ENCODE assay signal across 7 cellular contexts in the genomic region with DNA sequence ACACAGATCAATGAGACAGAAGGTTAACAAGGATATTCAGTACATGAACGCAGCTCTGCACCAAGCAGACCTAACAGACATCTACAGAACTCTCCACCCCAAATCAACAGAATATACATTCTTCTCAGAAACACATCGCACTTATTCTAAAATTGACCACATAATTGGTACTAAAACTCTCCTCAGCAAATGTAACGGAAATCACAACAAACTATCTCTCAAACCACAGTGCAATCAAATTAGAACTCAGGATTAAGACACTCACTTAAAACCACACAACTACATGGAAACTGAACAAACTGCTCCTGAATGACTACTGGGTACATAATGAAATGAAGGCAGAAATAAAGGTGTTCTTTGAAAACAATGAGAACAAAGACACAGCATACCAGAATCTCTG.
DNase-seq lines count a peak whose midpoint lies in the region; ATAC-seq and TF ChIP-seq lines count a peak whose summit lies in the region.
"Not testable (repeated sequence)": the region's sequence is repeated elsewhere in the genome, so short reads cannot be mapped to it uniquely, and the experiment has no call there.

No MANE protein-coding gene starts in this region.

- peaks cover 48% of the 10 kb centered on the region for H3K4me1 Mint-ChIP-seq in T-helper 2 cell treated with Interferon-gamma antibody and Interleukin-4, amounts not matched to agents 5 μg/mL and 100 μg/mL, for 36 hours (ENCODE audit: low read depth)
- peaks cover 50% of the 10 kb centered on the region for H3K4me1 Mint-ChIP-seq in activated CD4-positive, alpha-beta memory T cell treated with anti-CD3 and anti-CD28 coated beads, Interleukin-2, amount 10 ng/mL, durations not matched to agents 7 days and 5 days
- H3K4me1 Mint-ChIP-seq in activated T-cell treated with anti-CD3 and anti-CD28 coated beads, Interleukin-2, amount 50 U/mL, for 72 hours (ENCODE audit: low read depth) = peaks cover 46% of the 10 kb centered on the region
- not testable (repeated sequence) for H3K4me1 Mint-ChIP-seq in activated naive CD8-positive, alpha-beta T cell treated with anti-CD3 and anti-CD28 coated beads, Interleukin-2, amount 10 ng/mL, durations not matched to agents 7 days and 5 days
- H3K4me1 Mint-ChIP-seq in natural killer cell = peaks cover 50 to 66% of the 10 kb centered on the region in 2 donors
- peaks cover 34% of the 10 kb centered on the region for H3K4me1 Mint-ChIP-seq in stimulated activated naive CD8-positive, alpha-beta T cell treated with anti-CD3 and anti-CD28 coated beads, Interleukin-15, Interleukin-2, amounts not matched to agents 100 ng/mL and 50 ng/mL, for 24 hours (ENCODE audit: low read depth)

- not testable (repeated sequence) for H3K4me1 ChIP-seq in DND-41 (ENCODE audit: insufficient read depth, low read length)

- ATAC-seq in DND-41 (ENCODE audit: insufficient read depth, low read depth) (0 out of 3 replicates have a peak, but pooled peaks have one; percentile 29), natural killer cell (peak in 2 of 3 donors; percentile 36 to 72)
- not testable (repeated sequence) for ATAC-seq in activated T-cell treated with anti-CD3 and anti-CD28 coated beads, Interleukin-2, amount 50 U/mL, for 72 hours (replicated peaks in 1 of 2); activated naive CD8-positive, alpha-beta T cell treated with anti-CD3 and anti-CD28 coated beads, Interleukin-2, amount 10 ng/mL, durations not matched to agents 7 days and 5 days (ENCODE audit: low read depth)

- CTCF ChIA-PET in activated CD4-positive, alpha-beta memory T cell treated with anti-CD3 and anti-CD28 coated beads, Interleukin-2, amount 10 ng/mL, durations not matched to agents 7 days and 5 days (lab: Charles Lee) = not testable (repeated sequence)

- peaks cover 44% of the 10 kb centered on the region for H3K9me3 Mint-ChIP-seq in T-helper 2 cell treated with Interferon-gamma antibody and Interleukin-4, amounts not matched to agents 5 μg/mL and 100 μg/mL, for 36 hours
- H3K9me3 Mint-ChIP-seq in activated CD4-positive, alpha-beta memory T cell treated with anti-CD3 and anti-CD28 coated beads, Interleukin-2, amount 10 ng/mL, durations not matched to agents 7 days and 5 days = peaks cover 28% of the 10 kb centered on the region
- peaks cover 22 to 27% of the 10 kb centered on the region in 2 donors for H3K9me3 Mint-ChIP-seq in activated T-cell treated with anti-CD3 and anti-CD28 coated beads, Interleukin-2, amount 50 U/mL, for 72 hours
- H3K9me3 Mint-ChIP-seq in activated naive CD8-positive, alpha-beta T cell treated with anti-CD3 and anti-CD28 coated beads, Interleukin-2, amount 10 ng/mL, durations not matched to agents 7 days and 5 days; natural killer cell: not testable (repeated sequence)
- H3K9me3 Mint-ChIP-seq in stimulated activated naive CD8-positive, alpha-beta T cell treated with anti-CD3 and anti-CD28 coated beads, Interleukin-15, Interleukin-2, amounts not matched to agents 100 ng/mL and 50 ng/mL, for 24 hours = peaks cover 20% of the 10 kb centered on the region

- not testable (repeated sequence) for TF ChIP-seq CTCF in DND-41 (IDR thresholded peaks at IDR 0.05; ENCODE audit: borderline replicate concordance, extremely low read depth, low read length, poor library complexity, severe bottlenecking); natural killer cell (IDR thresholded peaks at IDR 0.05)

- H3K4me2 ChIP-seq in DND-41 (ENCODE audit: insufficient read depth, low read length) = not testable (repeated sequence)

- not testable (repeated sequence) for H2AFZ ChIP-seq in DND-41 (ENCODE audit: low read depth, low read length)

- H3K27ac ChIP-seq in DND-41 (ENCODE audit: low read length) = not testable (repeated sequence)

- H3K4me3 Mint-ChIP-seq in T-helper 2 cell treated with Interferon-gamma antibody and Interleukin-4, amounts not matched to agents 5 μg/mL and 100 μg/mL, for 36 hours = peak overlapping the region; percentile 52
- H3K4me3 Mint-ChIP-seq in activated CD4-positive, alpha-beta memory T cell treated with anti-CD3 and anti-CD28 coated beads, Interleukin-2, amount 10 ng/mL, durations not matched to agents 7 days and 5 days = peak overlapping the region; percentile 11
- peak overlapping the region in 1 of 2 donors; percentile 46 for H3K4me3 Mint-ChIP-seq in activated T-cell treated with anti-CD3 and anti-CD28 coated beads, Interleukin-2, amount 50 U/mL, for 72 hours
- H3K4me3 Mint-ChIP-seq in activated naive CD8-positive, alpha-beta T cell treated with anti-CD3 and anti-CD28 coated beads, Interleukin-2, amount 10 ng/mL, durations not matched to agents 7 days and 5 days; stimulated activated naive CD8-positive, alpha-beta T cell treated with anti-CD3 and anti-CD28 coated beads, Interleukin-15, Interleukin-2, amounts not matched to agents 100 ng/mL and 50 ng/mL, for 24 hours: not testable (repeated sequence)
- H3K4me3 Mint-ChIP-seq in natural killer cell = peak overlapping the region; percentile 73

- not testable (repeated sequence) for H3K27me3 Mint-ChIP-seq in T-helper 2 cell treated with Interferon-gamma antibody and Interleukin-4, amounts not matched to agents 5 μg/mL and 100 μg/mL, for 36 hours (ENCODE audit: low read depth); activated CD4-positive, alpha-beta memory T cell treated with anti-CD3 and anti-CD28 coated beads, Interleukin-2, amount 10 ng/mL, durations not matched to agents 7 days and 5 days; activated T-cell treated with anti-CD3 and anti-CD28 coated beads, Interleukin-2, amount 50 U/mL, for 72 hours (ENCODE audit: low read depth); activated naive CD8-positive, alpha-beta T cell treated with anti-CD3 and anti-CD28 coated beads, Interleukin-2, amount 10 ng/mL, durations not matched to agents 7 days and 5 days; natural killer cell (ENCODE audit: low read depth in 2 of 2); stimulated activated naive CD8-positive, alpha-beta T cell treated with anti-CD3 and anti-CD28 coated beads, Interleukin-15, Interleukin-2, amounts not matched to agents 100 ng/mL and 50 ng/mL, for 24 hours

- not testable (repeated sequence) for H3K36me3 ChIP-seq in DND-41 (ENCODE audit: insufficient read depth, low read length)

- H3K9ac ChIP-seq in DND-41 (ENCODE audit: low read depth, low read length) = not testable (repeated sequence)

- intact Hi-C loops in natural killer cell (cut with micrococcal nuclease) = loop anchor here (1.0 to 5.0 kb wide), 4 partner anchors 23 to 349 kb away; no protein-coding TSS in a partner anchor

- not testable (repeated sequence) for H3K79me2 ChIP-seq in DND-41 (ENCODE audit: insufficient read depth, low read length)

- not testable (repeated sequence) for H4K20me1 ChIP-seq in DND-41 (ENCODE audit: insufficient read depth, low read length)

- not testable (repeated sequence) for H3K27me3 ChIP-seq in DND-41 (ENCODE audit: insufficient read depth, low read length, poor library complexity)

- peak overlapping the region; percentile 92 for H3K27ac Mint-ChIP-seq in T-helper 2 cell treated with Interferon-gamma antibody and Interleukin-4, amounts not matched to agents 5 μg/mL and 100 μg/mL, for 36 hours
- peak overlapping the region; percentile 71 for H3K27ac Mint-ChIP-seq in activated CD4-positive, alpha-beta memory T cell treated with anti-CD3 and anti-CD28 coated beads, Interleukin-2, amount 10 ng/mL, durations not matched to agents 7 days and 5 days
- H3K27ac Mint-ChIP-seq in activated T-cell treated with anti-CD3 and anti-CD28 coated beads, Interleukin-2, amount 50 U/mL, for 72 hours = peak overlapping the region; percentile 9
- H3K27ac Mint-ChIP-seq in activated naive CD8-positive, alpha-beta T cell treated with anti-CD3 and anti-CD28 coated beads, Interleukin-2, amount 10 ng/mL, durations not matched to agents 7 days and 5 days = peak overlapping the region; percentile 42
- H3K27ac Mint-ChIP-seq in natural killer cell = peak overlapping the region; percentile 75 to 77
- peak overlapping the region; percentile 12 for H3K27ac Mint-ChIP-seq in stimulated activated naive CD8-positive, alpha-beta T cell treated with anti-CD3 and anti-CD28 coated beads, Interleukin-15, Interleukin-2, amounts not matched to agents 100 ng/mL and 50 ng/mL, for 24 hours

- not testable (repeated sequence) for DNase-seq in DND-41; T-helper 2 cell treated with Interferon-gamma antibody and Interleukin-4, amounts not matched to agents 5 μg/mL and 100 μg/mL, for 36 hours (ENCODE audit: low spot score); activated CD4-positive, alpha-beta memory T cell treated with anti-CD3 and anti-CD28 coated beads, Interleukin-2, amount 10 ng/mL, durations not matched to agents 7 days and 5 days; activated T-cell treated with anti-CD3 and anti-CD28 coated beads, Interleukin-2, amount 50 U/mL, for 72 hours; activated naive CD8-positive, alpha-beta T cell treated with anti-CD3 and anti-CD28 coated beads, Interleukin-2, amount 10 ng/mL, durations not matched to agents 7 days and 5 days; natural killer cell

- H3K36me3 Mint-ChIP-seq in T-helper 2 cell treated with Interferon-gamma antibody and Interleukin-4, amounts not matched to agents 5 μg/mL and 100 μg/mL, for 36 hours (ENCODE audit: low read depth) = peaks cover 51% of the 10 kb centered on the region
- peaks cover 54% of the 10 kb centered on the region for H3K36me3 Mint-ChIP-seq in activated CD4-positive, alpha-beta memory T cell treated with anti-CD3 and anti-CD28 coated beads, Interleukin-2, amount 10 ng/mL, durations not matched to agents 7 days and 5 days (ENCODE audit: low read depth)
- peaks cover 30 to 38% of the 10 kb centered on the region in 2 donors for H3K36me3 Mint-ChIP-seq in activated T-cell treated with anti-CD3 and anti-CD28 coated beads, Interleukin-2, amount 50 U/mL, for 72 hours (ENCODE audit: insufficient read depth in 2 of 2)
- peaks cover 27% of the 10 kb centered on the region for H3K36me3 Mint-ChIP-seq in activated naive CD8-positive, alpha-beta T cell treated with anti-CD3 and anti-CD28 coated beads, Interleukin-2, amount 10 ng/mL, durations not matched to agents 7 days and 5 days
- H3K36me3 Mint-ChIP-seq in natural killer cell = peaks cover 13% of the 10 kb centered on the region
- not testable (repeated sequence) for H3K36me3 Mint-ChIP-seq in stimulated activated naive CD8-positive, alpha-beta T cell treated with anti-CD3 and anti-CD28 coated beads, Interleukin-15, Interleukin-2, amounts not matched to agents 100 ng/mL and 50 ng/mL, for 24 hours (ENCODE audit: low read depth)

- not testable (repeated sequence) for H3K9me3 ChIP-seq in DND-41 (ENCODE audit: insufficient read depth, low read length, severe bottlenecking)

- not testable (repeated sequence) for H3K4me3 ChIP-seq in DND-41 (ENCODE audit: low read depth in 1 of 2, low read length in 2 of 2)

- POLR2A ChIA-PET in activated CD4-positive, alpha-beta memory T cell treated with anti-CD3 and anti-CD28 coated beads, Interleukin-2, amount 10 ng/mL, durations not matched to agents 7 days and 5 days (lab: Charles Lee) = interaction anchor here (0.9 to 3.5 kb wide), 8 partner anchors 21 to 341 kb away, joined by 3 to 16 read pairs (median 4); a partner anchor contains a TSS
- POLR2A ChIA-PET in activated naive CD8-positive, alpha-beta T cell treated with anti-CD3 and anti-CD28 coated beads, Interleukin-2, amount 10 ng/mL, durations not matched to agents 7 days and 5 days (lab: Charles Lee) = not testable (repeated sequence)

Comparison
In these comparisons a context has a peak if more than half of its experiments do, and no peak if none do; other contexts are left out.
1. H3K27ac Mint-ChIP-seq: peak in every context shown above with its lines; median percentile 92 in T-helper 2 cell treated with Interferon-gamma antibody and Interleukin-4, amounts not matched to agents 5 μg/mL and 100 μg/mL, for 36 hours; 76 in natural killer cell; 71 in activated CD4-positive, alpha-beta memory T cell treated with anti-CD3 and anti-CD28 coated beads, Interleukin-2, amount 10 ng/mL, durations not matched to agents 7 days and 5 days; 42 in activated naive CD8-positive, alpha-beta T cell treated with anti-CD3 and anti-CD28 coated beads, Interleukin-2, amount 10 ng/mL, durations not matched to agents 7 days and 5 days; 12 in stimulated activated naive CD8-positive, alpha-beta T cell treated with anti-CD3 and anti-CD28 coated beads, Interleukin-15, Interleukin-2, amounts not matched to agents 100 ng/mL and 50 ng/mL, for 24 hours; 9 in activated T-cell treated with anti-CD3 and anti-CD28 coated beads, Interleukin-2, amount 50 U/mL, for 72 hours.